In genomic region chr17:56896217-56896967, GRCh38 we compare ENCODE assay signal across 27 cellular contexts.
"Had no signal": no experiment of that assay in that cellular context is flagged by ENCODE, and none has a peak within 500 bp of the region (broad histone marks: within the 10 kb centered on the region; RNA-seq: fewer than 3 reads in every experiment).

No MANE protein-coding gene starts in this region.

- H3K9me3 Mint-ChIP-seq: activated B cell treated with CpG ODN at 0.5 μM for 24 hours; activated naive CD4-positive, alpha-beta T cell treated with anti-CD3 and anti-CD28 coated beads, Interleukin-2, amount 50 U/mL, for 72 hours; activated T-cell treated with anti-CD3 and anti-CD28 coated beads, Interleukin-2, amount 50 U/mL, for 24 hours; activated T-helper 17 cell treated with anti-CD3 and anti-CD28 coated beads, Interleukin-2, amount 50 U/mL, for 72 hours; effector memory CD8-positive, alpha-beta T cell; mesothelial cell of epicardium; naive thymus-derived CD8-positive, alpha-beta T cell; stimulated activated naive B cell treated with anti-CD40 and anti-IgM and Interleukin-4, amounts not matched to agents 10 μg/mL and 1 μg/mL and 100 μg/mL, for 72 hours; T-helper 1 cell treated with Interleukin-12 subunit alpha and Interleukin-12 subunit beta and Interleukin-4 antibody, amounts not matched to agents 30 μg/mL and 1 μg/mL, for 36 hours had no signal

- H3K4me3 Mint-ChIP-seq: activated B cell treated with CpG ODN at 0.5 μM for 24 hours; activated CD4-positive, alpha-beta T cell treated with anti-CD3 and anti-CD28 coated beads for 36 hours; activated T-cell treated with anti-CD3 and anti-CD28 coated beads, Interleukin-2, amount 50 U/mL, for 24 hours; activated T-helper 17 cell treated with anti-CD3 and anti-CD28 coated beads, Interleukin-2, amount 50 U/mL, for 72 hours; effector memory CD8-positive, alpha-beta T cell; mesothelial cell of epicardium; naive thymus-derived CD8-positive, alpha-beta T cell; T-helper 1 cell treated with Interleukin-12 subunit alpha and Interleukin-12 subunit beta and Interleukin-4 antibody, amounts not matched to agents 30 μg/mL and 1 μg/mL, for 36 hours had no signal

- H3K4me3 ChIP-seq: colonic mucosa, dorsolateral prefrontal cortex, esophagus muscularis mucosa, lower lobe of right lung, sigmoid colon, testis, upper lobe of left lung had no signal

- DNase-seq: activated B cell treated with CpG ODN at 0.5 μM for 24 hours; activated CD4-positive, alpha-beta T cell treated with anti-CD3 and anti-CD28 coated beads for 36 hours; activated CD4-positive, alpha-beta T cell treated with anti-CD3 and anti-CD28 coated beads, Interleukin-2, amount 50 U/mL, for 4 hours; activated CD8-positive, alpha-beta memory T cell treated with anti-CD3 and anti-CD28 coated beads for 24 hours; activated CD8-positive, alpha-beta memory T cell treated with anti-CD3 and anti-CD28 coated beads, Interleukin-2, amount 50 U/mL, for 4 hours; activated T-cell treated with anti-CD3 and anti-CD28 coated beads, Interleukin-2, amount 50 U/mL, for 24 hours; aorta; dorsolateral prefrontal cortex; effector memory CD8-positive, alpha-beta T cell; hypothalamus; left cardiac atrium; lower lobe of right lung; naive thymus-derived CD8-positive, alpha-beta T cell; retina; sigmoid colon; stimulated activated CD4-positive, alpha-beta T cell treated with anti-CD3 and anti-CD28 coated beads, Interleukin-2, amount 100 ng/mL, for 48 hours; stimulated activated CD8-positive, alpha-beta memory T cell treated with anti-CD3 and anti-CD28 coated beads, Interleukin-4, amount 100 ng/mL, for 48 hours; stimulated activated naive B cell treated with anti-CD40 and anti-IgM and Interleukin-4, amounts not matched to agents 10 μg/mL and 1 μg/mL and 100 μg/mL, for 72 hours; testis; upper lobe of left lung had no signal

- H3K27me3 Mint-ChIP-seq: activated B cell treated with CpG ODN at 0.5 μM for 24 hours; activated CD4-positive, alpha-beta T cell treated with anti-CD3 and anti-CD28 coated beads for 36 hours; activated T-cell treated with anti-CD3 and anti-CD28 coated beads, Interleukin-2, amount 50 U/mL, for 24 hours; activated T-helper 17 cell treated with anti-CD3 and anti-CD28 coated beads, Interleukin-2, amount 50 U/mL, for 72 hours; effector memory CD8-positive, alpha-beta T cell; naive thymus-derived CD8-positive, alpha-beta T cell; progenitor cell of endocrine pancreas; stimulated activated naive B cell treated with anti-CD40 and anti-IgM and Interleukin-4, amounts not matched to agents 10 μg/mL and 1 μg/mL and 100 μg/mL, for 72 hours had no signal

- H3K27me3 ChIP-seq: colonic mucosa, dorsolateral prefrontal cortex, esophagus muscularis mucosa, sigmoid colon, testis, upper lobe of left lung had no signal

- H3K27ac ChIP-seq: dorsolateral prefrontal cortex, esophagus muscularis mucosa, lower lobe of right lung, sigmoid colon, testis had no signal

- H3K9me3 ChIP-seq: colonic mucosa, esophagus muscularis mucosa, lower lobe of right lung, sigmoid colon, testis, upper lobe of left lung had no signal

- ATAC-seq: activated CD4-positive, alpha-beta T cell treated with anti-CD3 and anti-CD28 coated beads for 36 hours; activated naive CD4-positive, alpha-beta T cell treated with anti-CD3 and anti-CD28 coated beads, Interleukin-2, amount 50 U/mL, for 72 hours; activated T-helper 17 cell treated with anti-CD3 and anti-CD28 coated beads, Interleukin-2, amount 50 U/mL, for 72 hours; effector memory CD8-positive, alpha-beta T cell; left cardiac atrium; naive thymus-derived CD8-positive, alpha-beta T cell; stimulated activated naive B cell treated with anti-CD40 and anti-IgM and Interleukin-4, amounts not matched to agents 10 μg/mL and 1 μg/mL and 100 μg/mL, for 72 hours had no signal

- H3K27ac Mint-ChIP-seq: activated CD4-positive, alpha-beta T cell treated with anti-CD3 and anti-CD28 coated beads for 36 hours; progenitor cell of endocrine pancreas; stimulated activated naive B cell treated with anti-CD40 and anti-IgM and Interleukin-4, amounts not matched to agents 10 μg/mL and 1 μg/mL and 100 μg/mL, for 72 hours; T-helper 1 cell treated with Interleukin-12 subunit alpha and Interleukin-12 subunit beta and Interleukin-4 antibody, amounts not matched to agents 30 μg/mL and 1 μg/mL, for 36 hours had no signal

- H3K4me1 ChIP-seq: colonic mucosa, lower lobe of right lung, sigmoid colon, upper lobe of left lung had no signal
